Comparison of ENCODE assay signal across 16 cellular contexts in genomic region chr1:116981521-116982037, GRCh38. TPM values are rescaled to one million over a fixed set of nuclear protein-coding genes. Genes with fewer than 3 reads are reported as not detected.
"Had no signal": no experiment of that assay in that cellular context is flagged by ENCODE, and none has a peak within 500 bp of the region (broad histone marks: within the 10 kb centered on the region; RNA-seq: fewer than 3 reads in every experiment).

No MANE protein-coding gene starts in this region.

- DNase-seq: activated CD4-positive, alpha-beta T cell treated with anti-CD3 and anti-CD28 coated beads for 36 hours; activated CD8-positive, alpha-beta T cell treated with anti-CD3 and anti-CD28 coated beads for 36 hours; activated gamma-delta T cell treated with Interleukin-2 at 50 U/mL for 16 hours; activated naive CD8-positive, alpha-beta T cell treated with anti-CD3 and anti-CD28 coated beads for 36 hours; activated T-cell treated with anti-CD3 and anti-CD28 coated beads, Interleukin-2, amount 50 U/mL, for 48 hours; amygdala; effector CD8-positive, alpha-beta T cell; foreskin melanocyte; heart left ventricle; left cardiac atrium; stimulated activated CD4-positive, alpha-beta T cell treated with anti-CD3 and anti-CD28 coated beads, Interleukin-4, amount 100 ng/mL, for 1 hour; stimulated activated naive CD4-positive, alpha-beta T cell; WERI-Rb-1 had no signal

- H3K4me3 Mint-ChIP-seq: activated CD4-positive, alpha-beta T cell treated with anti-CD3 and anti-CD28 coated beads for 36 hours; activated CD8-positive, alpha-beta T cell treated with anti-CD3 and anti-CD28 coated beads for 36 hours; activated naive CD8-positive, alpha-beta T cell treated with anti-CD3 and anti-CD28 coated beads for 36 hours; central memory CD8-positive, alpha-beta T cell; type B pancreatic cell had no signal

- H3K27me3 Mint-ChIP-seq: activated CD4-positive, alpha-beta T cell treated with anti-CD3 and anti-CD28 coated beads for 36 hours; activated CD8-positive, alpha-beta T cell treated with anti-CD3 and anti-CD28 coated beads for 36 hours; activated naive CD8-positive, alpha-beta T cell treated with anti-CD3 and anti-CD28 coated beads for 36 hours; type B pancreatic cell had no signal

- ATAC-seq: activated CD4-positive, alpha-beta T cell treated with anti-CD3 and anti-CD28 coated beads for 36 hours; activated CD8-positive, alpha-beta T cell treated with anti-CD3 and anti-CD28 coated beads for 36 hours; heart left ventricle had no signal

- H3K9me3 Mint-ChIP-seq: activated CD8-positive, alpha-beta T cell treated with anti-CD3 and anti-CD28 coated beads for 36 hours; central memory CD8-positive, alpha-beta T cell had no signal

- H3K27ac Mint-ChIP-seq: activated CD4-positive, alpha-beta T cell treated with anti-CD3 and anti-CD28 coated beads for 36 hours; activated CD8-positive, alpha-beta T cell treated with anti-CD3 and anti-CD28 coated beads for 36 hours; activated naive CD8-positive, alpha-beta T cell treated with anti-CD3 and anti-CD28 coated beads for 36 hours; type B pancreatic cell had no signal

RNA-seq across cellular contexts. Expression of gene CD101, which starts 20.0 kb away (rescaled TPM):
- total RNA-seq: fibroblast of lung had no signal
- polyA plus RNA-seq: fibroblast of lung had no signal
